ENCODE assay signal across 9 cellular contexts in the genomic region with DNA sequence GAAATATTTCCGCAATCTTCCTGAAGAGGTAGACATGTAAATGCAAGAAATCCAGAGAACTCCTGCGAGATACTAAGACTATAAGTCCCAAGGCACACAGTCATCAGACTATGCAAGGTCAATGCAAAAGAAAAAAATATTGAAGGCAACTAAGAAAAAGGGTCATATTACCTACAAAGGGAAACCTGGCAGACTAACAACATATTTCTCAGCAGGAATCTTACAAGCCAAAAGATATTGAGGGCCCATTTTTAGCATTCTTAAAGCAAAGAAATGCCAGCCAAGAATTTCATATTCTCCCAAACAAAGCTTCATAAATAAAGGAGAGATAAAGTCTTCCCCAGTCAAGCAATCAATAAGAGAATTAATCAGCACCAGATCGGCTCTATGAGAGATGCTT.
"Had no signal": no experiment of that assay in that cellular context is flagged by ENCODE, and none has a peak within 500 bp of the region (broad histone marks: within the 10 kb centered on the region; RNA-seq: fewer than 3 reads in every experiment).

No MANE protein-coding gene starts in this region.

- H3K4me1 ChIP-seq: HAP-1 had no signal

- H3K27ac ChIP-seq: HL-60 had no signal

- FAIRE-seq: HepG2, K562 had no signal

- H3K36me3 ChIP-seq: HAP-1 had no signal

- H3K9me3 ChIP-seq: HAP-1 had no signal

- ATAC-seq: HCT116, HepG2, K562 had no signal

- DNase-seq: GOT3, H7, HFFc6, KG1 had no signal

- H3K4me3 ChIP-seq: HAP-1, K562 had no signal
